Comparison of ENCODE assay signal across 8 cellular contexts in genomic region chr19:7488736-7489353, GRCh38. TPM values are rescaled to one million over a fixed set of nuclear protein-coding genes. Genes with fewer than 3 reads are reported as not detected.
DNase-seq lines count a peak whose midpoint lies in the region; ATAC-seq, FAIRE-seq and TF ChIP-seq lines count a peak whose summit lies in the region.

Gene PEX11G (minus strand): TSS chr19:7489035. CDS start chr19:7489010, 25 bp downstream.

- H3K4me1 ChIP-seq in NT2/D1 (ENCODE audit: insufficient read depth, insufficient read length): peaks cover 5% of the 10 kb centered on the region

- no peak for TF ChIP-seq CTCF in epithelial cell of proximal tubule (conservative IDR thresholded peaks at IDR 0.05; ENCODE audit: low read depth, low read length)

- peak within 1 kb of the TSS; percentile 95 for H3K9ac ChIP-seq in NT2/D1 (ENCODE audit: insufficient read length, low read depth)

- peak; percentile 68 for TF ChIP-seq POLR2A in GM12892 (IDR thresholded peaks at IDR 0.05; ENCODE audit: low read depth, low read length)

- no peaks in the 10 kb centered on the region for H3K36me3 ChIP-seq in NT2/D1 (ENCODE audit: insufficient read depth, insufficient read length, low read length)

- H3K9me3 ChIP-seq in NT2/D1 (ENCODE audit: insufficient read depth, low read length): no peaks in the 10 kb centered on the region

- no peaks in the 10 kb centered on the region for H3K27me3 ChIP-seq in NT2/D1 (ENCODE audit: insufficient read depth, insufficient read length)

- ATAC-seq in HG03460 (IDR thresholded peaks at IDR 0.05; ENCODE audit: unreplicated experiment) (peak; percentile 77), HG03025 (IDR thresholded peaks at IDR 0.05; ENCODE audit: low FRiP score, unreplicated experiment) (no peak)

- peak; percentile 89 for FAIRE-seq in GM12892 (lab: Jason Lieb, UNC)

- DNase-seq in GM12892 (ENCODE audit: insufficient read length) (peak; percentile 99), NT2/D1 (ENCODE audit: low read depth, low spot score) (peak; percentile 87), activated T-cell treated with anti-CD3 and anti-CD28 coated beads for 48 hours (ENCODE audit: low read depth) (peak; percentile 92), epithelial cell of proximal tubule (ENCODE audit: low read depth) (no peak), mucosa of gallbladder (ENCODE audit: low spot score) (peak; percentile 93)
- DNase-seq in stimulated activated CD8-positive, alpha-beta memory T cell treated with anti-CD3 and anti-CD28 coated beads, Interleukin-4, amount 100 ng/mL, for 1 hour (ENCODE audit: low read depth in 2 of 2, low spot score in 1 of 2): peak; percentile 80 to 81

- H3K4me3 ChIP-seq in NT2/D1 (ENCODE audit: insufficient read length, low read depth): peak within 1 kb of the TSS; percentile 62
- peak within 1 kb of the TSS; percentile 75 for H3K4me3 ChIP-seq in epithelial cell of proximal tubule (ENCODE audit: low read depth, low read length)

RNA-seq across cellular contexts. Expression of gene PEX11G, which starts in this region (rescaled TPM):
- 0.87 TPM for polyA plus RNA-seq in GM12892 (2012; ENCODE audit: missing spikeins)
- total RNA-seq in epithelial cell of proximal tubule (1.6 and 6.2 TPM in 2 replicates), mucosa of gallbladder (8.2 TPM)
